ENCODE assay signal across 11 cellular contexts in genomic region chr14:55125403-55125802, GRCh38.
DNase-seq lines count a peak whose midpoint lies in the region; ATAC-seq lines count a peak whose summit lies in the region.
"Had no signal": no experiment of that assay in that cellular context is flagged by ENCODE, and none has a peak within 500 bp of the region (broad histone marks: within the 10 kb centered on the region; RNA-seq: fewer than 3 reads in every experiment).

No MANE protein-coding gene starts in this region.

- peak; percentile 61 for ATAC-seq in stimulated activated effector memory CD8-positive, alpha-beta T cell treated with anti-CD3 and anti-CD28 coated beads, Interleukin-12 subunit alpha, Interleukin-12 subunit beta, amount 100 ng/mL, for 72 hours
- ATAC-seq in HG03469 (IDR thresholded peaks at IDR 0.05; ENCODE audit: unreplicated experiment) = no peak

- H3K27ac ChIP-seq in epithelial cell of prostate = peak overlapping the region; percentile 2
- H3K27ac ChIP-seq: WERI-Rb-1 had no signal

- H3K36me3 Mint-ChIP-seq in stimulated activated effector memory CD8-positive, alpha-beta T cell treated with anti-CD3 and anti-CD28 coated beads, Interleukin-12 subunit alpha, Interleukin-12 subunit beta, amount 100 ng/mL, for 72 hours = peaks cover 6% of the 10 kb centered on the region

- H3K27ac Mint-ChIP-seq in stimulated activated effector memory CD8-positive, alpha-beta T cell treated with anti-CD3 and anti-CD28 coated beads, Interleukin-12 subunit alpha, Interleukin-12 subunit beta, amount 100 ng/mL, for 72 hours = no peak overlapping the region

- DNase-seq in SKM-1 treated with dmso at 0.1 percent for 144 hours (lab: John Stamatoyannopoulos, UW; ENCODE audit: unreplicated experiment) = peak; percentile 24
- DNase-seq in SKM-1 (lab: John Stamatoyannopoulos, UW; ENCODE audit: unreplicated experiment) = no peak
- peak; percentile 27 for DNase-seq in NCI-H187 treated with DMSO at 0.1 percent for 48 hours (lab: John Stamatoyannopoulos, UW)
- no peak for DNase-seq in epithelial cell of prostate (ENCODE audit: low read depth, low spot score)
- DNase-seq in stimulated activated effector memory CD8-positive, alpha-beta T cell treated with anti-CD3 and anti-CD28 coated beads, Interleukin-12 subunit alpha, Interleukin-12 subunit beta, amount 100 ng/mL, for 72 hours (ENCODE audit: low spot score in 2 of 2) = no peak
- DNase-seq in T1000 (lab: John Stamatoyannopoulos, UW) = no peak
- DNase-seq in midbrain (lab: John Stamatoyannopoulos, UW) = no peak
- DNase-seq: activated gamma-delta T cell treated with Interleukin-2 at 50 U/mL for 16 hours, NCI-H526 treated with DMSO at 0.1 percent for 48 hours, WERI-Rb-1 had no signal

- H3K4me3 Mint-ChIP-seq in stimulated activated effector memory CD8-positive, alpha-beta T cell treated with anti-CD3 and anti-CD28 coated beads, Interleukin-12 subunit alpha, Interleukin-12 subunit beta, amount 100 ng/mL, for 72 hours = no peak overlapping the region

- no peaks in the 10 kb centered on the region for H3K9me3 Mint-ChIP-seq in stimulated activated effector memory CD8-positive, alpha-beta T cell treated with anti-CD3 and anti-CD28 coated beads, Interleukin-12 subunit alpha, Interleukin-12 subunit beta, amount 100 ng/mL, for 72 hours

- H3K4me1 Mint-ChIP-seq in stimulated activated effector memory CD8-positive, alpha-beta T cell treated with anti-CD3 and anti-CD28 coated beads, Interleukin-12 subunit alpha, Interleukin-12 subunit beta, amount 100 ng/mL, for 72 hours = peaks cover 48% of the 10 kb centered on the region

Comparison
In these comparisons a context has a peak if more than half of its experiments do, and no peak if none do; other contexts are left out.
1. DNase-seq: peak in SKM-1 treated with dmso at 0.1 percent for 144 hours (single experiment) and NCI-H187 treated with DMSO at 0.1 percent for 48 hours (single experiment); none in SKM-1 (single experiment), epithelial cell of prostate (single experiment), stimulated activated effector memory CD8-positive, alpha-beta T cell treated with anti-CD3 and anti-CD28 coated beads, Interleukin-12 subunit alpha, Interleukin-12 subunit beta, amount 100 ng/mL, for 72 hours (0 of 2), T1000 (single experiment) and midbrain (single experiment).